ENCODE assay signal across 8 cellular contexts in genomic region chr15:75646112-75646943, GRCh38. TPM values are rescaled to one million over a fixed set of nuclear protein-coding genes. Genes with fewer than 3 reads are reported as not detected.
DNase-seq lines count a peak whose midpoint lies in the region; ATAC-seq, FAIRE-seq and TF ChIP-seq lines count a peak whose summit lies in the region.

No MANE protein-coding gene starts in this region.

- H3K4me3 ChIP-seq in HCT116 (replicated peaks in 1 of 2; ENCODE audit: low read depth in 1 of 2, low read length in 2 of 2) (peak overlapping the region; percentile 83 to 98), iPS DF 6.9 (ENCODE audit: low read length) (peak overlapping the region; percentile 69; the same call in 1 of the 2 replicates), small intestine (ENCODE audit: low read depth in 1 of 2, low read length in 2 of 2) (peak overlapping the region in 1 of 2 donors; percentile 92)

- H3K9me3 ChIP-seq in HCT116 (ENCODE audit: control insufficient read depth in 1 of 2, insufficient read depth in 1 of 2, low read depth in 1 of 2, low read length in 2 of 2), result no peaks in the 10 kb centered on the region
- no peaks in the 10 kb centered on the region for H3K9me3 ChIP-seq in iPS DF 6.9 (ENCODE audit: control insufficient read depth, insufficient read depth, low read length)
- H3K9me3 ChIP-seq in small intestine (ENCODE audit: control insufficient read depth, low read depth), result no peaks in the 10 kb centered on the region

- no peak for FAIRE-seq in small intestine (lab: Jason Lieb, UNC)

- H3K4me1 ChIP-seq in HCT116 (ENCODE audit: control insufficient read depth in 1 of 2, insufficient read depth in 2 of 2, low read length in 2 of 2), result peaks cover 16 to 53% of the 10 kb centered on the region in 2 experiments
- H3K4me1 ChIP-seq in iPS DF 6.9 (ENCODE audit: control insufficient read depth, insufficient read depth, low read length), result peaks cover 8% of the 10 kb centered on the region
- peaks cover 4 to 13% of the 10 kb centered on the region in 2 donors for H3K4me1 ChIP-seq in small intestine (ENCODE audit: control insufficient read depth in 2 of 2, insufficient read depth in 1 of 2, low read depth in 1 of 2, low read length in 1 of 2)

- TF ChIP-seq POLR2A in HCT116 (IDR thresholded peaks at IDR 0.05; ENCODE audit: borderline replicate concordance, extremely low read depth, insufficient read depth, insufficient read length), result no peak

- no TSS peak for BruUV-seq in HCT116 (replicated peaks; lab: Mats Ljungman, UMichigan)

- H3K27me3 ChIP-seq in HCT116 (ENCODE audit: insufficient read depth, low read length) (no peaks in the 10 kb centered on the region), iPS DF 6.9 (ENCODE audit: control insufficient read depth, insufficient read depth, low read length) (no peaks in the 10 kb centered on the region; the same call in 1 of the 2 replicates), small intestine (ENCODE audit: control insufficient read depth in 2 of 2, insufficient read depth in 2 of 2, low read length in 2 of 2) (no peaks in the 10 kb centered on the region)

- peaks cover 13% of the 10 kb centered on the region for H3K4me1 Mint-ChIP-seq in activated T-helper 17 cell treated with anti-CD3 and anti-CD28 coated beads, Interleukin-2, amount 50 U/mL, for 72 hours

- no peaks in the 10 kb centered on the region for H3K27me3 Mint-ChIP-seq in activated T-helper 17 cell treated with anti-CD3 and anti-CD28 coated beads, Interleukin-2, amount 50 U/mL, for 72 hours

- TF ChIP-seq CTCF in HCT116 (IDR thresholded peaks at IDR 0.05 in 2 of 3, conservative IDR thresholded peaks at IDR 0.05 in 1 of 3; ENCODE audit: borderline replicate concordance in 1 of 3, insufficient read depth in 1 of 3, low read depth in 2 of 3, low read length in 2 of 3), result no peak

- CTCF ChIA-PET in HCT116 (lab: Charles Lee), result interaction anchor here (1.2 to 2.4 kb wide), 3 partner anchors 8 to 278 kb away, joined by 4 to 8 read pairs (median 7); partner anchors contain the start of gene MAN2C1

- peak overlapping the region; percentile 75 for H3K27ac Mint-ChIP-seq in activated T-helper 17 cell treated with anti-CD3 and anti-CD28 coated beads, Interleukin-2, amount 50 U/mL, for 72 hours

- H3K9me3 Mint-ChIP-seq in activated T-helper 17 cell treated with anti-CD3 and anti-CD28 coated beads, Interleukin-2, amount 50 U/mL, for 72 hours, result no peaks in the 10 kb centered on the region

- H3K36me3 ChIP-seq in HCT116 (ENCODE audit: control insufficient read depth in 1 of 2, insufficient read depth in 2 of 2, low read length in 2 of 2) (peaks cover 0 to 12% of the 10 kb centered on the region in 2 experiments; a peak in 1 of 4 replicates), iPS DF 6.9 (ENCODE audit: control insufficient read depth, insufficient read depth, low read length) (no peaks in the 10 kb centered on the region; the same call in 1 of the 2 replicates), small intestine (ENCODE audit: control insufficient read depth in 2 of 2, insufficient read depth in 2 of 2, low read length in 2 of 2) (no peaks in the 10 kb centered on the region)

- TF ChIP-seq RAD21 in HCT116 (IDR thresholded peaks at IDR 0.05; ENCODE audit: low read depth), result no peak

- no peak overlapping the region for H2AFZ ChIP-seq in HCT116 (ENCODE audit: low read depth, low read length, poor library complexity, severe bottlenecking)

- peak overlapping the region; percentile 76; the same call in 1 of the 2 replicates for H3K27ac ChIP-seq in HCT116 (ENCODE audit: low read depth, low read length)
- H3K27ac ChIP-seq in iPS DF 6.9 (ENCODE audit: low read length), result no peak overlapping the region
- H3K27ac ChIP-seq in small intestine (ENCODE audit: low read depth in 1 of 2, low read length in 1 of 2), result peak overlapping the region; percentile 87 to 93

- H3K4me3 Mint-ChIP-seq in activated T-helper 17 cell treated with anti-CD3 and anti-CD28 coated beads, Interleukin-2, amount 50 U/mL, for 72 hours, result peak overlapping the region; percentile 87

- H3K9me2 ChIP-seq in HCT116 (ENCODE audit: insufficient read depth), result no peaks in the 10 kb centered on the region

- WGBS in iPS DF 6.9 (ENCODE audit: insufficient coverage, insufficient read length), result no CpG with 5 or more reads among the region's 5 CpGs
- 29 to 40% (median 36%) methylated on average over 5 of the region's 5 CpGs for WGBS in small intestine, 3 donors

- H3K9ac ChIP-seq in HCT116 (ENCODE audit: low read length), result peak overlapping the region; percentile 95

- POLR2A ChIA-PET in HCT116 (lab: Charles Lee), result interaction anchor here (0.7 to 1.6 kb wide), 3 partner anchors 10 to 279 kb away, joined by 3 to 10 read pairs (median 3); no protein-coding TSS in a partner anchor

- RAD21 ChIA-PET in HCT116 (lab: Charles Lee; ENCODE audit: low non-redundant PET in 1 of 2, low total read pairs in 2 of 2, uncharacterized antibody in 2 of 2, unreplicated experiment in 2 of 2), result no interaction called here

- no peaks in the 10 kb centered on the region for H4K20me1 ChIP-seq in HCT116 (ENCODE audit: insufficient read depth)

- H3K79me2 ChIP-seq in HCT116 (ENCODE audit: insufficient read depth, low read length), result peaks cover 26% of the 10 kb centered on the region

- no peak for DNase-seq in HCT116 (ENCODE audit: low read depth, low spot score)
- no peak for DNase-seq in iPS DF 6.9 (ENCODE audit: low read depth, low spot score)
- DNase-seq in small intestine, result no peak

- intact Hi-C loops in HCT116 (cut with micrococcal nuclease), result no loop called here

- peak overlapping the region; percentile 99 for H3K4me2 ChIP-seq in HCT116 (ENCODE audit: low read length)

- H3K36me3 Mint-ChIP-seq in activated T-helper 17 cell treated with anti-CD3 and anti-CD28 coated beads, Interleukin-2, amount 50 U/mL, for 72 hours (ENCODE audit: low read depth), result no peaks in the 10 kb centered on the region

- ATAC-seq in HCT116, result no peak
- no peak for ATAC-seq in activated T-helper 17 cell treated with anti-CD3 and anti-CD28 coated beads, Interleukin-2, amount 50 U/mL, for 72 hours (replicated peaks)
- no peak for ATAC-seq in GM18517 (IDR thresholded peaks at IDR 0.05; ENCODE audit: unreplicated experiment)
- no peak for ATAC-seq in GM19035 (IDR thresholded peaks at IDR 0.05; ENCODE audit: unreplicated experiment)
- no peak for ATAC-seq in GM21447 (IDR thresholded peaks at IDR 0.05; ENCODE audit: unreplicated experiment)
- no peak for ATAC-seq in GM18870 (IDR thresholded peaks at IDR 0.05; ENCODE audit: unreplicated experiment)

TF ChIP-seq in HCT116, 20 proteins besides CTCF, POLR2A, EP300 and RAD21 (continues in another document):
- TF ChIP-seq EZH2phosphoT487 (IDR thresholded peaks at IDR 0.05; ENCODE audit: borderline replicate concordance) (no peak), CEBPB (IDR thresholded peaks at IDR 0.05; ENCODE audit: low read depth) (no peak), POLR2AphosphoS5 (IDR thresholded peaks at IDR 0.05; ENCODE audit: low read depth, low read length) (no peak; the same call in 1 of the 2 replicates), REST (IDR thresholded peaks at IDR 0.05; ENCODE audit: low read depth) (no peak), SP1 (IDR thresholded peaks at IDR 0.05; ENCODE audit: low read depth) (no peak), YY1 (IDR thresholded peaks at IDR 0.05; ENCODE audit: extremely low read depth, insufficient replicate concordance, low read depth, low read length) (no peak), EZH2 (IDR thresholded peaks at IDR 0.05) (no peak), JUND (IDR thresholded peaks at IDR 0.05) (no peak), ZFX (IDR thresholded peaks at IDR 0.05) (no peak), FOSL1 (IDR thresholded peaks at IDR 0.05; ENCODE audit: low read depth) (no peak), EGR1 (IDR thresholded peaks at IDR 0.05; ENCODE audit: low read depth) (no peak), CBX3 (IDR thresholded peaks at IDR 0.05; ENCODE audit: low read depth) (no peak), SRF (IDR thresholded peaks at IDR 0.05; ENCODE audit: low read depth) (no peak), SIN3A (IDR thresholded peaks at IDR 0.05; ENCODE audit: low read depth) (no peak)

RNA-seq across cellular contexts. Expression of gene SNX33, which starts 1.4 kb away (rescaled TPM):
- total RNA-seq in HCT116 (2021; ENCODE audit: unreplicated experiment), result 8.3 TPM
- polyA plus RNA-seq in HCT116 (2012), result 16.0 and 17.6 TPM in 2 replicates
- total RNA-seq in activated T-helper 17 cell treated with anti-CD3 and anti-CD28 coated beads, Interleukin-2, amount 50 U/mL, for 72 hours, result 10 to 100 TPM in 1 of 2 donors, 1 to 10 TPM in 1; 2.6 to 12.1 TPM
- polyA plus RNA-seq in small intestine, result 10 to 100 TPM; 11.0 to 18.0 (median 12.4) TPM

RNA-seq across cellular contexts. Expression of gene IMP3, which starts 6.3 kb away (rescaled TPM):
- 79.9 TPM for total RNA-seq in HCT116 (2021; ENCODE audit: unreplicated experiment)
- 68.6 and 78.4 TPM in 2 replicates for polyA plus RNA-seq in HCT116 (2012)
- total RNA-seq in activated T-helper 17 cell treated with anti-CD3 and anti-CD28 coated beads, Interleukin-2, amount 50 U/mL, for 72 hours, result 100 to 1,000 TPM in 1 of 2 donors, 10 to 100 TPM in 1; 98.3 to 113 TPM
- polyA plus RNA-seq in small intestine, result 100 to 1,000 TPM in 1 of 3 donors, 10 to 100 TPM in 2; 93.2 to 139 (median 93.3) TPM

RNA-seq across cellular contexts. Expression of gene SNUPN, which starts 20.8 kb away (rescaled TPM):
- 29.8 TPM for total RNA-seq in HCT116 (2021; ENCODE audit: unreplicated experiment)
- polyA plus RNA-seq in HCT116 (2012), result 20.1 and 28.7 TPM in 2 replicates
- 10 to 100 TPM; 26.0 to 34.8 TPM for total RNA-seq in activated T-helper 17 cell treated with anti-CD3 and anti-CD28 coated beads, Interleukin-2, amount 50 U/mL, for 72 hours
- polyA plus RNA-seq in small intestine, result 10 to 100 TPM; 19.5 to 24.6 (median 22.1) TPM
